ENCODE assay signal across 19 cellular contexts in genomic region chr4:183533698-183534097, GRCh38.
"Had no signal": no experiment of that assay in that cellular context is flagged by ENCODE, and none has a peak within 500 bp of the region (broad histone marks: within the 10 kb centered on the region; RNA-seq: fewer than 3 reads in every experiment).

No MANE protein-coding gene starts in this region.

- H3K36me3 ChIP-seq: breast epithelium, heart left ventricle, left lung, lower lobe of right lung, transverse colon had no signal

- H3K27ac Mint-ChIP-seq: activated B cell treated with CpG ODN at 0.5 μM for 24 hours; activated CD4-positive, alpha-beta T cell treated with anti-CD3 and anti-CD28 coated beads for 36 hours; activated naive CD4-positive, alpha-beta T cell treated with anti-CD3 and anti-CD28 coated beads, Interleukin-2, amount 50 U/mL, for 72 hours; activated T-cell treated with anti-CD3 and anti-CD28 coated beads, Interleukin-2, amount 50 U/mL, for 72 hours; natural killer cell treated with Interleukin-12 subunit alpha and Interleukin-12 subunit beta and Interleukin-15 and Interleukin-18, amount 100 ng/mL, for 72 hours had no signal

- H3K4me3 ChIP-seq: breast epithelium, heart left ventricle, left lung, lower lobe of right lung, transverse colon had no signal

- H3K4me3 Mint-ChIP-seq: activated B cell treated with CpG ODN at 0.5 μM for 24 hours; activated CD4-positive, alpha-beta T cell treated with anti-CD3 and anti-CD28 coated beads for 36 hours; activated T-cell treated with anti-CD3 and anti-CD28 coated beads, Interleukin-2, amount 50 U/mL, for 72 hours; natural killer cell treated with Interleukin-12 subunit alpha and Interleukin-12 subunit beta and Interleukin-15 and Interleukin-18, amount 100 ng/mL, for 72 hours had no signal

- H3K4me1 Mint-ChIP-seq: activated B cell treated with CpG ODN at 0.5 μM for 24 hours; activated CD4-positive, alpha-beta T cell treated with anti-CD3 and anti-CD28 coated beads for 36 hours had no signal

- H3K4me1 ChIP-seq: breast epithelium, heart left ventricle, left lung, lower lobe of right lung, transverse colon had no signal

- H3K27me3 ChIP-seq: breast epithelium had no signal

- H3K27ac ChIP-seq: breast epithelium, heart left ventricle, left lung, lower lobe of right lung, transverse colon had no signal

- H3K36me3 Mint-ChIP-seq: activated naive CD4-positive, alpha-beta T cell treated with anti-CD3 and anti-CD28 coated beads, Interleukin-2, amount 50 U/mL, for 72 hours; natural killer cell treated with Interleukin-12 subunit alpha and Interleukin-12 subunit beta and Interleukin-15 and Interleukin-18, amount 100 ng/mL, for 72 hours had no signal

- DNase-seq: activated B cell treated with CpG ODN at 0.5 μM for 24 hours; activated CD4-positive, alpha-beta T cell treated with anti-CD3 and anti-CD28 coated beads for 36 hours; activated naive CD4-positive, alpha-beta T cell; activated T-cell treated with anti-CD3 and anti-CD28 coated beads for 4 hours; activated T-cell treated with anti-CD3 and anti-CD28 coated beads, Interleukin-2, amount 50 U/mL, for 72 hours; central memory CD4-positive, alpha-beta T cell; foreskin fibroblast; heart left ventricle; left lung; lower lobe of right lung; mesenchymal stem cell; right cardiac atrium; stimulated activated CD4-positive, alpha-beta T cell treated with anti-CD3 and anti-CD28 coated beads, Interleukin-2, amount 100 ng/mL, for 48 hours; stimulated activated naive CD4-positive, alpha-beta T cell treated with Interleukin-2 at 50 U/mL for 16 hours; T-helper 2 cell; transverse colon had no signal

- H3K9me3 Mint-ChIP-seq: activated B cell treated with CpG ODN at 0.5 μM for 24 hours; activated naive CD4-positive, alpha-beta T cell treated with anti-CD3 and anti-CD28 coated beads, Interleukin-2, amount 50 U/mL, for 72 hours; activated T-cell treated with anti-CD3 and anti-CD28 coated beads, Interleukin-2, amount 50 U/mL, for 72 hours; natural killer cell treated with Interleukin-12 subunit alpha and Interleukin-12 subunit beta and Interleukin-15 and Interleukin-18, amount 100 ng/mL, for 72 hours had no signal

- H3K9me3 ChIP-seq: breast epithelium, heart left ventricle, left lung, lower lobe of right lung, transverse colon had no signal
